Comparison of ENCODE assay signal across 1 cellular context in the genomic region with DNA sequence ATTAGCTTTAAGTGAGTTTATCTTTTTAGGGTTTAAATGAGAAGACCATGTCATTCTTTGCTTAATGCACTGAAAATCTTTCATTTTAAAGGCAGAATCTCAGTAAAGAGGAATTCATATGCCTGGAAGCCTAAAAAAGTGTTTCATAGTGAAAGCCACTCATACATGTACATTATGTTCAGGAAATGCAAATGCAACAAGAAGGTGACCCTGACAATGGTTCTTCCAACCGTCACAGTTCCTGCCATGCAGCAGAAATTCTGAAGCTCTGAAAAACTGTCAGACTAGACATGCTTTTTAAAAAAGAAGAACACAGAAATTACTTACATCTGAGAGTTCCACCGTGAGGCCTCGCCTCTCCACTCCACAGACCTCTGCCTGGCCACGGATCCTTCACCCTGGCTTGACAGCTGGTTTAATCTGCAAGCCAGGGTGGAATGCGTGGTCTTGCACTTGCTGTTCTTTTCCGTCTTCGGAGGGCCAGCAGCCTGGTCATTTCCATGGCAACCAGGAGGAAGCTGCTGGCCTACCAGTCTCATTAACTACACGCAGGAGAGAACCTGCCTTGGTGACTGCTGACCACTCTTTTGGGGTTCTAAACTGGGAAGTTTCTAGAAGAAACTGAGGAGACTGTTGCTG.
TF ChIP-seq lines count a peak whose summit lies in the region.

No MANE protein-coding gene starts in this region.

TF ChIP-seq in GM12878, 131 proteins besides CTCF, POLR2A, EP300 and RAD21 (continued from another document):
- TF ChIP-seq BCLAF1 (IDR thresholded peaks at IDR 0.05) = no peak
- no peak for TF ChIP-seq SMARCA5 (IDR thresholded peaks at IDR 0.05)
